In genomic region chr10:26627320-26627719, GRCh38 we compare ENCODE assay signal across 1 cellular context.
TF ChIP-seq lines count a peak whose summit lies in the region.

No MANE protein-coding gene starts in this region.

TF ChIP-seq in H1, 55 proteins besides CTCF, POLR2A, EP300 and RAD21 (continued from another document):
- TF ChIP-seq KDM4A (IDR thresholded peaks at IDR 0.05; ENCODE audit: low read depth, low read length, severe bottlenecking): no peak
- no peak for TF ChIP-seq ZNF274 (IDR thresholded peaks at IDR 0.05; ENCODE audit: borderline replicate concordance, extremely low read depth, low read length)
- no peak for TF ChIP-seq JUN (IDR thresholded peaks at IDR 0.05; ENCODE audit: low read depth, low read length)
- TF ChIP-seq EZH2 (IDR thresholded peaks at IDR 0.05; ENCODE audit: low read depth, low read length, severe bottlenecking): no peak
- no peak for TF ChIP-seq HDAC6 (IDR thresholded peaks at IDR 0.05; ENCODE audit: low read depth, low read length)
- TF ChIP-seq BACH1 (IDR thresholded peaks at IDR 0.05; ENCODE audit: low read length): no peak
- no peak for TF ChIP-seq CBX8 (IDR thresholded peaks at IDR 0.05; ENCODE audit: borderline replicate concordance, low read depth, low read length)
TF ChIP-seq in H1: peak in this region for 0.
